Comparison of ENCODE assay signal across 34 cellular contexts in genomic region chr4:40890199-40890598, GRCh38.
"Had no signal": no experiment of that assay in that cellular context is flagged by ENCODE, and none has a peak within 500 bp of the region (broad histone marks: within the 10 kb centered on the region; RNA-seq: fewer than 3 reads in every experiment).

No MANE protein-coding gene starts in this region.

- H3K4me1 ChIP-seq: adrenal gland, body of pancreas, breast epithelium had no signal

- H3K4me3 Mint-ChIP-seq: activated B cell treated with CpG ODN at 0.5 μM for 24 hours; activated CD4-positive, alpha-beta memory T cell treated with anti-CD3 and anti-CD28 coated beads for 36 hours; activated CD4-positive, alpha-beta T cell treated with anti-CD3 and anti-CD28 coated beads, Interleukin-2, amount 10 ng/mL, durations not matched to agents 24 days and 14 days; activated CD8-positive, alpha-beta T cell treated with anti-CD3 and anti-CD28 coated beads for 36 hours; activated naive CD4-positive, alpha-beta T cell treated with anti-CD3 and anti-CD28 coated beads for 36 hours; activated naive CD8-positive, alpha-beta T cell treated with anti-CD3 and anti-CD28 coated beads for 36 hours; activated T-cell treated with anti-CD3 and anti-CD28 coated beads, Interleukin-2, amount 50 U/mL, for 4 hours; activated T-cell treated with anti-CD3 and anti-CD28 coated beads, Interleukin-2, amount 50 U/mL, for 72 hours; activated T-helper 1 cell treated with anti-CD3 and anti-CD28 coated beads, Interleukin-12 subunit alpha, Interleukin-12 subunit beta, Interleukin-2, Interleukin-4 antibody, amounts not matched to agents 30 ng/mL and 10 ng/mL and 1 ng/mL, durations not matched to agents 14 hours and 24 hours and 36 hours; activated T-helper 17 cell treated with anti-CD3 and anti-CD28 coated beads, Interleukin-2, amount 50 U/mL, for 72 hours; T-cell; T-helper 17 cell had no signal

- H3K27me3 Mint-ChIP-seq: activated B cell treated with CpG ODN at 0.5 μM for 24 hours; activated naive CD8-positive, alpha-beta T cell treated with anti-CD3 and anti-CD28 coated beads for 36 hours had no signal

- DNase-seq: activated B cell treated with CpG ODN at 0.5 μM for 24 hours; activated CD4-positive, alpha-beta memory T cell treated with anti-CD3 and anti-CD28 coated beads for 36 hours; activated CD4-positive, alpha-beta T cell treated with anti-CD3 and anti-CD28 coated beads for 4 hours; activated CD4-positive, alpha-beta T cell treated with anti-CD3 and anti-CD28 coated beads, Interleukin-2, amount 10 ng/mL, durations not matched to agents 24 days and 14 days; activated CD4-positive, alpha-beta T cell treated with anti-CD3 and anti-CD28 coated beads, Interleukin-2, amount 50 U/mL, for 1 hour; activated CD4-positive, alpha-beta T cell treated with anti-CD3 and anti-CD28 coated beads, Interleukin-2, amount 50 U/mL, for 4 hours; activated CD4-positive, CD25-positive, alpha-beta regulatory T cell treated with anti-CD3 and anti-CD28 coated beads, Interleukin-2, amount 50 U/mL, for 72 hours; activated CD8-positive, alpha-beta memory T cell treated with anti-CD3 and anti-CD28 coated beads, Interleukin-2, amount 50 U/mL, for 4 hours; activated effector memory CD4-positive, alpha-beta T cell treated with anti-CD3 and anti-CD28 coated beads, Interleukin-2, amount 50 U/mL, for 16 hours; activated gamma-delta T cell treated with Interleukin-2 at 50 U/mL for 16 hours; activated naive CD4-positive, alpha-beta T cell; activated naive CD4-positive, alpha-beta T cell treated with anti-CD3 and anti-CD28 coated beads for 36 hours; activated naive CD4-positive, alpha-beta T cell treated with anti-CD3 and anti-CD28 coated beads, Interleukin-2, amount 50 U/mL, for 16 hours; activated naive CD8-positive, alpha-beta T cell treated with anti-CD3 and anti-CD28 coated beads for 36 hours; activated T-cell treated with anti-CD3 and anti-CD28 coated beads for 4 hours; activated T-cell treated with anti-CD3 and anti-CD28 coated beads, Interleukin-2, amount 50 U/mL, for 1 hour; activated T-cell treated with anti-CD3 and anti-CD28 coated beads, Interleukin-2, amount 50 U/mL, for 4 hours; activated T-cell treated with anti-CD3 and anti-CD28 coated beads, Interleukin-2, amount 50 U/mL, for 72 hours; amniotic stem cell; aorta; body of pancreas; brain microvascular endothelial cell; central memory CD4-positive, alpha-beta T cell; T-cell; T-helper 17 cell; T-helper 9 cell had no signal

- H3K27ac Mint-ChIP-seq: activated B cell treated with CpG ODN at 0.5 μM for 24 hours; activated CD4-positive, alpha-beta memory T cell treated with anti-CD3 and anti-CD28 coated beads for 36 hours; activated CD4-positive, alpha-beta T cell treated with anti-CD3 and anti-CD28 coated beads, Interleukin-2, amount 10 ng/mL, durations not matched to agents 24 days and 14 days; activated CD8-positive, alpha-beta T cell treated with anti-CD3 and anti-CD28 coated beads for 36 hours; activated naive CD4-positive, alpha-beta T cell treated with anti-CD3 and anti-CD28 coated beads for 36 hours; activated naive CD4-positive, alpha-beta T cell treated with anti-CD3 and anti-CD28 coated beads, Interleukin-2, amount 50 U/mL, for 72 hours; activated naive CD8-positive, alpha-beta T cell treated with anti-CD3 and anti-CD28 coated beads for 36 hours; activated T-cell treated with anti-CD3 and anti-CD28 coated beads, Interleukin-2, amount 50 U/mL, for 72 hours; activated T-helper 1 cell treated with anti-CD3 and anti-CD28 coated beads, Interleukin-12 subunit alpha, Interleukin-12 subunit beta, Interleukin-2, Interleukin-4 antibody, amounts not matched to agents 30 ng/mL and 10 ng/mL and 1 ng/mL, durations not matched to agents 14 hours and 24 hours and 36 hours; activated T-helper 17 cell treated with anti-CD3 and anti-CD28 coated beads, Interleukin-2, amount 50 U/mL, for 72 hours; T-cell; T-helper 17 cell; T-helper 2 cell treated with Interferon-gamma antibody and Interleukin-4, amounts not matched to agents 5 μg/mL and 100 μg/mL, for 36 hours had no signal

- H3K9me3 ChIP-seq: adrenal gland, body of pancreas, breast epithelium had no signal

- H3K27me3 ChIP-seq: adrenal gland, body of pancreas, brain microvascular endothelial cell, breast epithelium had no signal

- H3K4me1 Mint-ChIP-seq: activated B cell treated with CpG ODN at 0.5 μM for 24 hours; activated naive CD8-positive, alpha-beta T cell treated with anti-CD3 and anti-CD28 coated beads for 36 hours; activated T-helper 17 cell treated with anti-CD3 and anti-CD28 coated beads, Interleukin-2, amount 50 U/mL, for 72 hours; T-cell had no signal

- H3K9me3 Mint-ChIP-seq: activated B cell treated with CpG ODN at 0.5 μM for 24 hours; activated CD4-positive, alpha-beta memory T cell treated with anti-CD3 and anti-CD28 coated beads for 36 hours; activated CD4-positive, alpha-beta T cell treated with anti-CD3 and anti-CD28 coated beads, Interleukin-2, amount 10 ng/mL, durations not matched to agents 24 days and 14 days; activated CD8-positive, alpha-beta T cell treated with anti-CD3 and anti-CD28 coated beads for 36 hours; activated naive CD4-positive, alpha-beta T cell treated with anti-CD3 and anti-CD28 coated beads for 36 hours; activated naive CD4-positive, alpha-beta T cell treated with anti-CD3 and anti-CD28 coated beads, Interleukin-2, amount 50 U/mL, for 72 hours; activated naive CD8-positive, alpha-beta T cell treated with anti-CD3 and anti-CD28 coated beads for 36 hours; activated T-cell treated with anti-CD3 and anti-CD28 coated beads, Interleukin-2, amount 50 U/mL, for 4 hours; activated T-cell treated with anti-CD3 and anti-CD28 coated beads, Interleukin-2, amount 50 U/mL, for 72 hours; activated T-helper 1 cell treated with anti-CD3 and anti-CD28 coated beads, Interleukin-12 subunit alpha, Interleukin-12 subunit beta, Interleukin-2, Interleukin-4 antibody, amounts not matched to agents 30 ng/mL and 10 ng/mL and 1 ng/mL, durations not matched to agents 14 hours and 24 hours and 36 hours; activated T-helper 17 cell treated with anti-CD3 and anti-CD28 coated beads, Interleukin-2, amount 50 U/mL, for 72 hours; T-cell; T-helper 2 cell treated with Interferon-gamma antibody and Interleukin-4, amounts not matched to agents 5 μg/mL and 100 μg/mL, for 36 hours had no signal

- ATAC-seq: activated naive CD4-positive, alpha-beta T cell treated with anti-CD3 and anti-CD28 coated beads, Interleukin-2, amount 50 U/mL, for 72 hours; activated T-cell treated with anti-CD3 and anti-CD28 coated beads, Interleukin-2, amount 50 U/mL, for 4 hours; activated T-cell treated with anti-CD3 and anti-CD28 coated beads, Interleukin-2, amount 50 U/mL, for 72 hours; activated T-helper 17 cell treated with anti-CD3 and anti-CD28 coated beads, Interleukin-2, amount 50 U/mL, for 72 hours; body of pancreas; T-cell; T-helper 17 cell had no signal

- H3K36me3 Mint-ChIP-seq: activated CD4-positive, alpha-beta memory T cell treated with anti-CD3 and anti-CD28 coated beads for 36 hours; activated naive CD4-positive, alpha-beta T cell treated with anti-CD3 and anti-CD28 coated beads, Interleukin-2, amount 50 U/mL, for 72 hours; activated naive CD8-positive, alpha-beta T cell treated with anti-CD3 and anti-CD28 coated beads for 36 hours; T-cell had no signal

- H3K4me3 ChIP-seq: adrenal gland, body of pancreas, breast epithelium had no signal

- H3K27ac ChIP-seq: adrenal gland, body of pancreas, brain microvascular endothelial cell, VCaP had no signal
